Comparison of ENCODE assay signal across 10 cellular contexts in genomic region chr15:42493694-42494093, GRCh38. TPM values are rescaled to one million over a fixed set of nuclear protein-coding genes. Genes with fewer than 3 reads are reported as not detected.
A peak's percentile ranks its signal among the peaks of the same experiment; 100 is the strongest.
DNase-seq lines count a peak whose midpoint lies in the region; ATAC-seq and TF ChIP-seq lines count a peak whose summit lies in the region.
"Had no signal": no experiment of that assay in that cellular context is flagged by ENCODE, and none has a peak within 500 bp of the region (broad histone marks: within the 10 kb centered on the region; RNA-seq: fewer than 3 reads in every experiment).

No MANE protein-coding gene starts in this region.

- no peaks in the 10 kb centered on the region for H3K27me3 Mint-ChIP-seq in activated naive CD4-positive, alpha-beta T cell treated with anti-CD3 and anti-CD28 coated beads, Interleukin-2, amount 50 U/mL, for 24 hours
- no peaks in the 10 kb centered on the region for H3K27me3 Mint-ChIP-seq in T-helper 17 cell
- peaks cover 6 to 10% (median 10%) of the 10 kb centered on the region in 3 donors for H3K27me3 Mint-ChIP-seq in immature natural killer cell (ENCODE audit: low read depth in 3 of 3)

- H3K4me3 ChIP-seq in transverse colon, result no peak overlapping the region

- no peak for TF ChIP-seq EP300 in transverse colon (IDR thresholded peaks at IDR 0.05; ENCODE audit: low read depth)

- H3K36me3 ChIP-seq in transverse colon, result no peaks in the 10 kb centered on the region

- DNase-seq in activated naive CD4-positive, alpha-beta T cell (lab: John Stamatoyannopoulos, UW), result no peak
- DNase-seq in T-helper 17 cell, result no peak
- DNase-seq in immature natural killer cell, result no peak
- DNase-seq in transverse colon, result no peak
- no peak for DNase-seq in SW480 (ENCODE audit: low spot score)
- no peak for DNase-seq in stimulated activated CD4-positive, alpha-beta T cell treated with anti-CD3 and anti-CD28 coated beads, Interleukin-2, amount 100 ng/mL, for 24 hours
- DNase-seq: C1 segment of cervical spinal cord, NCI-H1048 had no signal

- 75 to 91% methylated on average over 1 of the region's 1 CpG for WGBS in transverse colon (ENCODE audit: low coverage in 1 of 2), 2 donors

- H3K4me1 ChIP-seq in transverse colon, result peaks cover 10 to 68% (median 36%) of the 10 kb centered on the region in 4 donors

- TF ChIP-seq CTCF in transverse colon (IDR thresholded peaks at IDR 0.05), result no peak

- ATAC-seq in T-helper 17 cell (no peak), GM19397 (IDR thresholded peaks at IDR 0.05; ENCODE audit: unreplicated experiment) (no peak)

- H3K4me3 Mint-ChIP-seq in activated naive CD4-positive, alpha-beta T cell treated with anti-CD3 and anti-CD28 coated beads, Interleukin-2, amount 50 U/mL, for 24 hours, result peak overlapping the region; percentile 100
- H3K4me3 Mint-ChIP-seq in T-helper 17 cell (peak overlapping the region; percentile 80), immature natural killer cell (peak overlapping the region; percentile 31 to 93 (median 57))

- H3K9me3 ChIP-seq in T-helper 17 cell (ENCODE audit: control insufficient read depth, low read length, poor library complexity, severe bottlenecking) (no peaks in the 10 kb centered on the region), transverse colon (no peaks in the 10 kb centered on the region)

- peaks cover 3% of the 10 kb centered on the region for H3K36me3 Mint-ChIP-seq in activated naive CD4-positive, alpha-beta T cell treated with anti-CD3 and anti-CD28 coated beads, Interleukin-2, amount 50 U/mL, for 24 hours
- peaks cover 8% of the 10 kb centered on the region for H3K36me3 Mint-ChIP-seq in T-helper 17 cell (ENCODE audit: low read depth)
- H3K36me3 Mint-ChIP-seq in immature natural killer cell, result no peaks in the 10 kb centered on the region

- no peaks in the 10 kb centered on the region for H3K27me3 ChIP-seq in transverse colon

- H3K9me3 Mint-ChIP-seq in activated naive CD4-positive, alpha-beta T cell treated with anti-CD3 and anti-CD28 coated beads, Interleukin-2, amount 50 U/mL, for 24 hours, result no peaks in the 10 kb centered on the region
- no peaks in the 10 kb centered on the region for H3K9me3 Mint-ChIP-seq in immature natural killer cell

- peak overlapping the region; percentile 84 to 96 (median 93) for H3K27ac ChIP-seq in transverse colon

- H3K4me1 Mint-ChIP-seq in activated naive CD4-positive, alpha-beta T cell treated with anti-CD3 and anti-CD28 coated beads, Interleukin-2, amount 50 U/mL, for 24 hours, result peaks cover 70% of the 10 kb centered on the region
- peaks cover 50% of the 10 kb centered on the region for H3K4me1 Mint-ChIP-seq in T-helper 17 cell
- H3K4me1 Mint-ChIP-seq in immature natural killer cell, result peaks cover 49 to 56% of the 10 kb centered on the region in 2 donors

- in situ Hi-C loops in transverse colon (cut with MboI; ENCODE audit: low pct_ligation_motif_present in 1 of 4, low pct_unique_long_range_greater_than_20kb in 1 of 4, low sequenced_read_pairs in 3 of 4), result no loop called here

- intact Hi-C loops in transverse colon (cut with DNase I; ENCODE audit: low total_unique reads), result no loop called here

- no peak for TF ChIP-seq POLR2A in transverse colon (IDR thresholded peaks at IDR 0.05)

- peak overlapping the region; percentile 94 for H3K27ac Mint-ChIP-seq in activated naive CD4-positive, alpha-beta T cell treated with anti-CD3 and anti-CD28 coated beads, Interleukin-2, amount 50 U/mL, for 24 hours
- peak overlapping the region; percentile 97 for H3K27ac Mint-ChIP-seq in T-helper 17 cell
- H3K27ac Mint-ChIP-seq in immature natural killer cell, result peak overlapping the region in 5 of 6 donors; percentile 25 to 69 (median 60)

RNA-seq across cellular contexts. Expression of gene SNAP23, which starts 1.7 kb away (rescaled TPM):
- total RNA-seq in T-helper 17 cell, result 10 to 100 TPM; 52.6 to 80.7 TPM
- polyA plus RNA-seq in immature natural killer cell, result 10 to 100 TPM; 79.2 to 95.4 (median 85.8) TPM
- 100 to 1,000 TPM in 1 of 4 donors, 10 to 100 TPM in 3; 19.9 to 102 (median 70.7) TPM for total RNA-seq in transverse colon

RNA-seq across cellular contexts. Expression of gene ZNF106, which starts 2.8 kb away (rescaled TPM):
- total RNA-seq in T-helper 17 cell (10 to 100 TPM; 29.7 to 39.8 TPM), transverse colon (10 to 100 TPM; 44.2 to 60.6 (median 50.0) TPM)
- 10 to 100 TPM; 20.3 to 65.5 (median 21.7) TPM for polyA plus RNA-seq in immature natural killer cell

RNA-seq across cellular contexts. Expression of gene LRRC57, which starts 54.9 kb away (rescaled TPM):
- total RNA-seq in T-helper 17 cell, result 10 to 100 TPM; 23.8 to 28.0 TPM
- 10 to 100 TPM in 1 of 3 donors, 1 to 10 TPM in 2; 1.2 to 14.0 (median 8.6) TPM for polyA plus RNA-seq in immature natural killer cell
- 10 to 100 TPM; 12.3 to 42.4 (median 28.7) TPM for total RNA-seq in transverse colon

RNA-seq across cellular contexts. Expression of gene HAUS2, which starts 54.9 kb away (rescaled TPM):
- total RNA-seq in T-helper 17 cell (10 to 100 TPM; 18.5 to 22.2 TPM), transverse colon (10 to 100 TPM; 10.6 to 27.5 (median 13.6) TPM)
- polyA plus RNA-seq in immature natural killer cell, result 10 to 100 TPM; 18.5 to 37.0 (median 31.5) TPM
